Comparison of ENCODE assay signal across 1 cellular context in genomic region chr11:60389279-60389910, GRCh38.
TF ChIP-seq lines count a peak whose summit lies in the region.

No MANE protein-coding gene starts in this region.

TF ChIP-seq in HepG2, 621 proteins besides CTCF, POLR2A, EP300 and RAD21:
- TF ChIP-seq CENPT (CRISPR knock-in tag; IDR thresholded peaks at IDR 0.05; ENCODE audit: low read depth) (no peak), FOXK2 (IDR thresholded peaks at IDR 0.05) (no peak), NFIB (CRISPR knock-in tag; IDR thresholded peaks at IDR 0.05; ENCODE audit: borderline replicate concordance) (no peak), SP140L (CRISPR knock-in tag; IDR thresholded peaks at IDR 0.05; ENCODE audit: borderline replicate concordance) (no peak), SALL1 (CRISPR knock-in tag; IDR thresholded peaks at IDR 0.05) (no peak), ZNF773 (CRISPR knock-in tag; IDR thresholded peaks at IDR 0.05; ENCODE audit: borderline replicate concordance) (no peak), NFAT5 (CRISPR knock-in tag; IDR thresholded peaks at IDR 0.05) (no peak), HNF1B (CRISPR knock-in tag; IDR thresholded peaks at IDR 0.05) (no peak), DMAP1 (CRISPR knock-in tag; IDR thresholded peaks at IDR 0.05) (no peak), SIN3A (IDR thresholded peaks at IDR 0.05; ENCODE audit: borderline replicate concordance, low read depth, low read length) (no peak), HBP1 (CRISPR knock-in tag; IDR thresholded peaks at IDR 0.05; ENCODE audit: low read depth) (no peak), NFATC3 (CRISPR knock-in tag; IDR thresholded peaks at IDR 0.05) (no peak), TBX2 (CRISPR knock-in tag; IDR thresholded peaks at IDR 0.05; ENCODE audit: borderline replicate concordance) (no peak), JARID2 (CRISPR knock-in tag; IDR thresholded peaks at IDR 0.05; ENCODE audit: insufficient replicate concordance) (no peak), ZSCAN31 (CRISPR knock-in tag; IDR thresholded peaks at IDR 0.05; ENCODE audit: low read depth) (no peak), CBX5 (CRISPR knock-in tag; IDR thresholded peaks at IDR 0.05; ENCODE audit: borderline replicate concordance) (no peak), GTF2F1 (IDR thresholded peaks at IDR 0.05; ENCODE audit: low read length) (no peak)
